Comparison of ENCODE assay signal across 24 cellular contexts in genomic region chr19:16064209-16064889, GRCh38. TPM values are rescaled to one million over a fixed set of nuclear protein-coding genes. Genes with fewer than 3 reads are reported as not detected.
DNase-seq lines count a peak whose midpoint lies in the region; TF ChIP-seq lines count a peak whose summit lies in the region.
"Had no signal": no experiment of that assay in that cellular context is flagged by ENCODE, and none has a peak within 500 bp of the region (broad histone marks: within the 10 kb centered on the region; RNA-seq: fewer than 3 reads in every experiment).

No MANE protein-coding gene starts in this region.

- H3K27ac ChIP-seq in ascending aorta (peak overlapping the region; percentile 83 to 100), tibial artery (peak overlapping the region; percentile 93 to 100)
- H3K27ac ChIP-seq: dorsolateral prefrontal cortex, epithelial cell of prostate had no signal

- peak; percentile 54 for DNase-seq in activated effector memory CD4-positive, alpha-beta T cell treated with anti-CD3 and anti-CD28 coated beads, Interleukin-2, amount 50 U/mL, for 16 hours
- no peak for DNase-seq in activated effector memory CD4-positive, alpha-beta T cell treated with Interleukin-2 at 50 U/mL for 16 hours
- peak in 1 of 2 donors; percentile 66 for DNase-seq in ascending aorta (ENCODE audit: low spot score in 2 of 2)
- DNase-seq in myocyte (ENCODE audit: low read depth): peak; percentile 54
- no peak for DNase-seq in tibial artery
- DNase-seq in NCI-H1092 (lab: John Stamatoyannopoulos, UW): no peak
- no peak for DNase-seq in NCI-H2107 treated with DMSO at 0.1 percent for 48 hours (lab: John Stamatoyannopoulos, UW; ENCODE audit: unreplicated experiment)
- no peak for DNase-seq in activated CD4-positive, alpha-beta T cell treated with anti-CD3 and anti-CD28 coated beads for 48 hours
- DNase-seq: 8988T; activated CD4-positive, alpha-beta T cell treated with anti-CD3 and anti-CD28 coated beads, Interleukin-2, amount 50 U/mL, for 1 hour; activated CD8-positive, alpha-beta memory T cell treated with anti-CD3 and anti-CD28 coated beads, Interleukin-2, amount 50 U/mL, for 4 hours; activated gamma-delta T cell; BE2C; caudate nucleus; kidney glomerular epithelial cell; naive thymus-derived CD4-positive, alpha-beta T cell; NCI-H1436 treated with DMSO at 0.1 percent for 48 hours; Right ventricle myocardium superior; stimulated activated CD4-positive, alpha-beta T cell treated with anti-CD3 and anti-CD28 coated beads, Interleukin-2, amount 100 ng/mL, for 48 hours; stimulated activated naive CD8-positive, alpha-beta T cell treated with anti-CD3 and anti-CD28 coated beads, Interleukin-15, Interleukin-2, amounts not matched to agents 100 U/mL and 50 U/mL, for 24 hours; T-cell had no signal

- intact Hi-C loops in ascending aorta (cut with DNase I): loop anchor here (1.0 to 10.0 kb wide), 2 partner anchors 47 to 230 kb away; partner anchors contain the start of gene RAB8A
- intact Hi-C loops in tibial artery (cut with DNase I; ENCODE audit: low total_unique reads): no loop called here

- no peak overlapping the region for H3K4me3 ChIP-seq in ascending aorta
- H3K4me3 ChIP-seq in tibial artery: no peak overlapping the region
- H3K4me3 ChIP-seq: dorsolateral prefrontal cortex, MG63 had no signal

- no peaks in the 10 kb centered on the region for H3K36me3 ChIP-seq in ascending aorta
- no peaks in the 10 kb centered on the region for H3K36me3 ChIP-seq in tibial artery
- H3K36me3 ChIP-seq: BE2C had no signal

- H3K27me3 ChIP-seq in ascending aorta (no peaks in the 10 kb centered on the region), tibial artery (no peaks in the 10 kb centered on the region)
- H3K27me3 ChIP-seq: BE2C, dorsolateral prefrontal cortex, MG63 had no signal

- H3K4me1 ChIP-seq in ascending aorta: peaks cover 0 to 27% of the 10 kb centered on the region in 2 donors
- H3K4me1 ChIP-seq in tibial artery: peaks cover 0 to 35% (median 19%) of the 10 kb centered on the region in 4 donors
- H3K4me1 ChIP-seq: BE2C had no signal

- no peaks in the 10 kb centered on the region for H3K9me3 ChIP-seq in ascending aorta
- peaks cover 0 to 6% (median 0%) of the 10 kb centered on the region in 3 donors for H3K9me3 ChIP-seq in tibial artery
- H3K9me3 ChIP-seq: BE2C had no signal

- TF ChIP-seq CTCF in ascending aorta (IDR thresholded peaks at IDR 0.05) (no peak), tibial artery (IDR thresholded peaks at IDR 0.05) (no peak)

RNA-seq across cellular contexts. Expression of gene TPM4, which starts 11.9 kb away (rescaled TPM):
- total RNA-seq in ascending aorta (619 TPM), myocyte (324 and 355 TPM in 2 replicates)
- polyA plus RNA-seq in myocyte (2012): 730 TPM

RNA-seq across cellular contexts. Expression of gene RAB8A, which starts 47.3 kb away (rescaled TPM):
- total RNA-seq in ascending aorta (35.1 TPM), myocyte (23.8 and 29.2 TPM in 2 replicates)
- polyA plus RNA-seq in myocyte (2012): 74.6 TPM

Comparison
In these comparisons a context has a peak if more than half of its experiments do, and no peak if none do; other contexts are left out.
1. DNase-seq: peak in activated effector memory CD4-positive, alpha-beta T cell treated with anti-CD3 and anti-CD28 coated beads, Interleukin-2, amount 50 U/mL, for 16 hours (single experiment) and myocyte (single experiment); none in activated effector memory CD4-positive, alpha-beta T cell treated with Interleukin-2 at 50 U/mL for 16 hours (single experiment), tibial artery (0 of 2), NCI-H1092 (single experiment), NCI-H2107 treated with DMSO at 0.1 percent for 48 hours (single experiment) and activated CD4-positive, alpha-beta T cell treated with anti-CD3 and anti-CD28 coated beads for 48 hours (single experiment).